Comparison of ENCODE assay signal across 12 cellular contexts in the genomic region with DNA sequence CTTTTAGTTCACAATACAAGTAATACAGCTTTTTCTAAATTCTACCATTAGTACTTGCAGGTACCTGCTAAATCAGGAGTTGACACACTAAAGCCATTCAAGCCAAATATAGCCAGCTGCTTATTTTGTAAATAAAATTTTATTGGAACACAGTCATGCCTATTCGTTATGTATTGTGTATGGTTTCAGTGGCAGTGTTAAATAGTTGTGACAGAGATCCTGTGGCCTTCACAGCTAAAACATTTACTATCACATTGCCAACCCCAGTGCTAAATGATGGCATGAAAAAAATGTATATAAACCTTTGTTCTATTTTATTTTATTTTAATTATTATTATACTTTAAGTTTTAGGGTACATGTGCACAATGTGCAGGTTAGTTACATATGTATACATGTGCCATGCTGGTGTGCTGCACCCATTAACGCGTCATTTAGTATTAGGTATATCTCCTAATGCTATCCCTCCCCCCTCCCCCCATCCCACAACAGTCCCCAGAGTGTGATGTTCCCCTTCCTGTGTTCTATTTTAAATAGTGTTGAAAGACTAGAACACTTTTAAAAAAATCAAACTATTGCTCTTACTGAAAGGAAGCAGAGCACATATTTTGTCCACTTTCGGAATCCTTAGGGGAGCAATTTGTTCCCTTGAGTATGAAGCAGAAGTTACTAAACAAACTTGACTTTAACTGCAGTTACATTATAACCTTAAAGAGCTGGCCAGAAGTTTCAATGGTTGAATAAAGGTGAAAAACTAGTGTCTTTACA.
DNase-seq lines count a peak whose midpoint lies in the region; ATAC-seq, FAIRE-seq and TF ChIP-seq lines count a peak whose summit lies in the region.
"Had no signal": no experiment of that assay in that cellular context is flagged by ENCODE, and none has a peak within 500 bp of the region (broad histone marks: within the 10 kb centered on the region; RNA-seq: fewer than 3 reads in every experiment).

No MANE protein-coding gene starts in this region.

- H3K4me3 ChIP-seq in HUES64 (ENCODE audit: low read length) (no peak overlapping the region), fibroblast of villous mesenchyme (ENCODE audit: low read depth, low read length) (no peak overlapping the region), MG63 (no peak overlapping the region)
- no peak overlapping the region for H3K4me3 ChIP-seq in CD8-positive, alpha-beta T cell (ENCODE audit: low read depth, low read length)

- no peak overlapping the region for H3K9ac ChIP-seq in HUES64 (ENCODE audit: low read depth, low read length)

- H3K27ac Mint-ChIP-seq in CD8-positive, alpha-beta T cell, result no peak overlapping the region
- H3K27ac Mint-ChIP-seq: activated T-cell treated with anti-CD3 and anti-CD28 coated beads, Interleukin-2, amount 50 U/mL, for 24 hours had no signal

- no peak for TF ChIP-seq CTCF in fibroblast of villous mesenchyme (IDR thresholded peaks at IDR 0.05; ENCODE audit: insufficient read depth, low read depth, low read length)
- no peak for TF ChIP-seq CTCF in CD8-positive, alpha-beta T cell (IDR thresholded peaks at IDR 0.05)

- FAIRE-seq in GM18507 (lab: Jason Lieb, UNC), result peak; percentile 39

- 97% methylated on average over 2 of the region's 4 CpGs for WGBS in HUES64

- intact Hi-C loops in CD8-positive, alpha-beta T cell (cut with DNase I, micrococcal nuclease), result no loop called here

- H3K27ac ChIP-seq in HUES64 (ENCODE audit: low read depth, low read length), result peak overlapping the region; percentile 5; the same call in 1 of the 2 replicates
- H3K27ac ChIP-seq in CD8-positive, alpha-beta T cell (ENCODE audit: low read depth, low read length), result no peak overlapping the region

- H3K36me3 ChIP-seq in HUES64 (ENCODE audit: insufficient read depth, low read length) (no peaks in the 10 kb centered on the region), MG63 (no peaks in the 10 kb centered on the region)
- H3K36me3 ChIP-seq in CD8-positive, alpha-beta T cell (ENCODE audit: insufficient read depth, low read length), result no peaks in the 10 kb centered on the region

- no peaks in the 10 kb centered on the region for H3K27me3 Mint-ChIP-seq in CD8-positive, alpha-beta T cell (ENCODE audit: low read depth)
- H3K27me3 Mint-ChIP-seq: activated T-cell treated with anti-CD3 and anti-CD28 coated beads, Interleukin-2, amount 50 U/mL, for 24 hours had no signal

- CTCF ChIA-PET in CD8-positive, alpha-beta T cell (lab: Charles Lee), result no interaction called here

- POLR2A ChIA-PET in CD8-positive, alpha-beta T cell (lab: Charles Lee), result interaction anchor here (0.7 kb wide), 1 partner anchor 11 kb away, joined by 5 read pairs; no protein-coding TSS in a partner anchor

- peaks cover 17% of the 10 kb centered on the region for H3K4me1 ChIP-seq in HUES64 (ENCODE audit: insufficient read depth, low read length)
- no peaks in the 10 kb centered on the region for H3K4me1 ChIP-seq in CD8-positive, alpha-beta T cell (ENCODE audit: insufficient read depth, low read length)

- peaks cover 6% of the 10 kb centered on the region for H3K36me3 Mint-ChIP-seq in CD8-positive, alpha-beta T cell

- DNase-seq in GM18507 (ENCODE audit: extremely low spot score, insufficient read length, low read depth) (no peak), fibroblast of villous mesenchyme (ENCODE audit: low read depth) (peak; percentile 39), SHP77 treated with DMSO at 0.1 percent for 48 hours (lab: John Stamatoyannopoulos, UW) (no peak), COR-L47 (lab: John Stamatoyannopoulos, UW) (no peak), MG63 (no peak)
- no peak for DNase-seq in CD8-positive, alpha-beta T cell
- DNase-seq: activated T-cell treated with anti-CD3 and anti-CD28 coated beads, Interleukin-2, amount 50 U/mL, for 24 hours; NCI-H446 treated with DMSO at 0.1 percent for 48 hours; occipital lobe; T-helper 2 cell had no signal

- H3K4me1 Mint-ChIP-seq in CD8-positive, alpha-beta T cell (ENCODE audit: low read depth), result peaks cover 20% of the 10 kb centered on the region

- H3K9me3 ChIP-seq in HUES64 (ENCODE audit: insufficient read depth, low read depth, low read length), result no peaks in the 10 kb centered on the region
- H3K9me3 ChIP-seq in CD8-positive, alpha-beta T cell (ENCODE audit: low read length), result no peaks in the 10 kb centered on the region
- H3K9me3 ChIP-seq in MG63, result no peaks in the 10 kb centered on the region

- no peaks in the 10 kb centered on the region for H3K9me3 Mint-ChIP-seq in CD8-positive, alpha-beta T cell
- H3K9me3 Mint-ChIP-seq: activated T-cell treated with anti-CD3 and anti-CD28 coated beads, Interleukin-2, amount 50 U/mL, for 24 hours had no signal

- ATAC-seq in GM21619 (IDR thresholded peaks at IDR 0.05; ENCODE audit: unreplicated experiment), result peak; percentile 72
- no peak for ATAC-seq in CD8-positive, alpha-beta T cell

- no peak overlapping the region for H3K4me3 Mint-ChIP-seq in CD8-positive, alpha-beta T cell
- H3K4me3 Mint-ChIP-seq: activated T-cell treated with anti-CD3 and anti-CD28 coated beads, Interleukin-2, amount 50 U/mL, for 24 hours had no signal

- H3K27me3 ChIP-seq in HUES64 (ENCODE audit: insufficient read depth, low read length) (no peaks in the 10 kb centered on the region), MG63 (no peaks in the 10 kb centered on the region)
- H3K27me3 ChIP-seq in CD8-positive, alpha-beta T cell (ENCODE audit: insufficient read depth, low read length), result no peaks in the 10 kb centered on the region
